8 cellular contexts compared by ENCODE assay signal in genomic region chr9:128323786-128324185, GRCh38. TPM values are rescaled to one million over a fixed set of nuclear protein-coding genes. Genes with fewer than 3 reads are reported as not detected.
DNase-seq lines count a peak whose midpoint lies in the region; ATAC-seq and TF ChIP-seq lines count a peak whose summit lies in the region.

No MANE protein-coding gene starts in this region.

- H3K36me3 ChIP-seq in right lobe of liver (peaks cover 0 to 5% (median 2%) of the 10 kb centered on the region in 4 donors), upper lobe of left lung (peaks cover 0 to 41% (median 22%) of the 10 kb centered on the region in 4 donors)

- no peak for TF ChIP-seq POLR2A in right lobe of liver (IDR thresholded peaks at IDR 0.05)
- no peak for TF ChIP-seq POLR2A in upper lobe of left lung (IDR thresholded peaks at IDR 0.05)

- intact Hi-C loops in right lobe of liver (cut with DNase I) = no loop called here

- WGBS in right lobe of liver (ENCODE audit: insufficient coverage, low coverage, low lambda C conversion rate, missing lambda C conversion rate) = 60% methylated on average over 8 of the region's 12 CpGs
- 80 to 83% methylated on average over 12 of the region's 12 CpGs for WGBS in upper lobe of left lung, 2 donors

- TF ChIP-seq CTCF in right lobe of liver (IDR thresholded peaks at IDR 0.05) (no peak), upper lobe of left lung (IDR thresholded peaks at IDR 0.05) (no peak)

- no peaks in the 10 kb centered on the region for H3K9me3 ChIP-seq in right lobe of liver
- H3K9me3 ChIP-seq in upper lobe of left lung = no peaks in the 10 kb centered on the region

- DNase-seq in activated naive CD4-positive, alpha-beta T cell (lab: John Stamatoyannopoulos, UW) = no peak
- no peak for DNase-seq in activated naive CD8-positive, alpha-beta T cell treated with anti-CD3 and anti-CD28 coated beads, Interleukin-2, amount 50 U/mL, for 24 hours
- DNase-seq in right lobe of liver (no peak), upper lobe of left lung (no peak), midbrain (lab: John Stamatoyannopoulos, UW) (no peak), NCI-H146 (lab: John Stamatoyannopoulos, UW) (no peak)

- no peaks in the 10 kb centered on the region for H3K27me3 ChIP-seq in right lobe of liver
- no peaks in the 10 kb centered on the region for H3K27me3 ChIP-seq in upper lobe of left lung

- H3K4me3 Mint-ChIP-seq in activated naive CD4-positive, alpha-beta T cell treated with anti-CD3 and anti-CD28 coated beads, Interleukin-2, amount 50 U/mL, for 24 hours = peak overlapping the region; percentile 98
- H3K4me3 Mint-ChIP-seq in activated naive CD8-positive, alpha-beta T cell treated with anti-CD3 and anti-CD28 coated beads, Interleukin-2, amount 50 U/mL, for 24 hours = peak overlapping the region; percentile 99

- no peaks in the 10 kb centered on the region for H3K9me3 Mint-ChIP-seq in activated naive CD4-positive, alpha-beta T cell treated with anti-CD3 and anti-CD28 coated beads, Interleukin-2, amount 50 U/mL, for 24 hours
- H3K9me3 Mint-ChIP-seq in activated naive CD8-positive, alpha-beta T cell treated with anti-CD3 and anti-CD28 coated beads, Interleukin-2, amount 50 U/mL, for 24 hours = no peaks in the 10 kb centered on the region

- H3K27me3 Mint-ChIP-seq in activated naive CD4-positive, alpha-beta T cell treated with anti-CD3 and anti-CD28 coated beads, Interleukin-2, amount 50 U/mL, for 24 hours = no peaks in the 10 kb centered on the region
- peaks cover 4% of the 10 kb centered on the region for H3K27me3 Mint-ChIP-seq in activated naive CD8-positive, alpha-beta T cell treated with anti-CD3 and anti-CD28 coated beads, Interleukin-2, amount 50 U/mL, for 24 hours

- peak overlapping the region; percentile 99 for H3K27ac Mint-ChIP-seq in activated naive CD4-positive, alpha-beta T cell treated with anti-CD3 and anti-CD28 coated beads, Interleukin-2, amount 50 U/mL, for 24 hours
- H3K27ac Mint-ChIP-seq in activated naive CD8-positive, alpha-beta T cell treated with anti-CD3 and anti-CD28 coated beads, Interleukin-2, amount 50 U/mL, for 24 hours = peak overlapping the region; percentile 99

- no peak overlapping the region for H3K27ac ChIP-seq in right lobe of liver
- peak overlapping the region in 1 of 4 donors; percentile 89 for H3K27ac ChIP-seq in upper lobe of left lung

- H3K4me1 ChIP-seq in right lobe of liver (peaks cover 0 to 29% (median 11%) of the 10 kb centered on the region in 4 donors), upper lobe of left lung (peaks cover 19 to 33% (median 22%) of the 10 kb centered on the region in 4 donors)

- no peak for ATAC-seq in activated naive CD8-positive, alpha-beta T cell treated with anti-CD3 and anti-CD28 coated beads, Interleukin-2, amount 50 U/mL, for 24 hours
- no peak for ATAC-seq in right lobe of liver
- no peak for ATAC-seq in upper lobe of left lung (ENCODE audit: low FRiP score in 2 of 2)
- ATAC-seq in GM19452 (IDR thresholded peaks at IDR 0.05; ENCODE audit: unreplicated experiment) = no peak

- H3K4me3 ChIP-seq in right lobe of liver = peak overlapping the region in 2 of 3 donors; percentile 97 to 99
- H3K4me3 ChIP-seq in upper lobe of left lung = peak overlapping the region in 3 of 4 donors; percentile 66 to 95 (median 85)

- TF ChIP-seq EP300 in upper lobe of left lung (IDR thresholded peaks at IDR 0.05) = no peak

- peaks cover 6% of the 10 kb centered on the region for H3K36me3 Mint-ChIP-seq in activated naive CD4-positive, alpha-beta T cell treated with anti-CD3 and anti-CD28 coated beads, Interleukin-2, amount 50 U/mL, for 24 hours
- H3K36me3 Mint-ChIP-seq in activated naive CD8-positive, alpha-beta T cell treated with anti-CD3 and anti-CD28 coated beads, Interleukin-2, amount 50 U/mL, for 24 hours (ENCODE audit: low read depth) = peaks cover 13% of the 10 kb centered on the region

- H3K4me1 Mint-ChIP-seq in activated naive CD4-positive, alpha-beta T cell treated with anti-CD3 and anti-CD28 coated beads, Interleukin-2, amount 50 U/mL, for 24 hours = peaks cover 5% of the 10 kb centered on the region
- peaks cover 32% of the 10 kb centered on the region for H3K4me1 Mint-ChIP-seq in activated naive CD8-positive, alpha-beta T cell treated with anti-CD3 and anti-CD28 coated beads, Interleukin-2, amount 50 U/mL, for 24 hours

RNA-seq across cellular contexts. Expression of gene COQ4, which starts 1.1 kb away (rescaled TPM):
- total RNA-seq in right lobe of liver = 10 to 100 TPM; 22.3 to 67.5 (median 30.3) TPM
- total RNA-seq in upper lobe of left lung = 10 to 100 TPM; 36.1 to 83.8 (median 55.2) TPM

RNA-seq across cellular contexts. Expression of gene TRUB2, which starts 1.5 kb away (rescaled TPM):
- total RNA-seq in right lobe of liver (10 to 100 TPM; 16.7 to 35.5 (median 24.5) TPM), upper lobe of left lung (10 to 100 TPM in 3 of 6 donors, 1 to 10 TPM in 3; 6.9 to 24.1 (median 9.7) TPM)

RNA-seq across cellular contexts. Expression of gene SLC27A4, which starts 16.5 kb away (rescaled TPM):
- 10 to 100 TPM; 15.8 to 97.3 (median 24.1) TPM for total RNA-seq in right lobe of liver
- total RNA-seq in upper lobe of left lung = 10 to 100 TPM; 17.8 to 30.1 (median 19.5) TPM

RNA-seq across cellular contexts. Expression of gene URM1, which starts 47.4 kb away (rescaled TPM):
- total RNA-seq in right lobe of liver (10 to 100 TPM; 16.6 to 25.9 (median 22.2) TPM), upper lobe of left lung (10 to 100 TPM; 11.1 to 57.9 (median 28.7) TPM)

RNA-seq across cellular contexts. Expression of gene SWI5, which starts 47.7 kb away (rescaled TPM):
- 10 to 100 TPM; 10.8 to 17.3 (median 14.3) TPM for total RNA-seq in right lobe of liver
- total RNA-seq in upper lobe of left lung = 10 to 100 TPM; 13.7 to 28.3 (median 22.8) TPM
